20 cellular contexts compared by ENCODE assay signal in the genomic region with DNA sequence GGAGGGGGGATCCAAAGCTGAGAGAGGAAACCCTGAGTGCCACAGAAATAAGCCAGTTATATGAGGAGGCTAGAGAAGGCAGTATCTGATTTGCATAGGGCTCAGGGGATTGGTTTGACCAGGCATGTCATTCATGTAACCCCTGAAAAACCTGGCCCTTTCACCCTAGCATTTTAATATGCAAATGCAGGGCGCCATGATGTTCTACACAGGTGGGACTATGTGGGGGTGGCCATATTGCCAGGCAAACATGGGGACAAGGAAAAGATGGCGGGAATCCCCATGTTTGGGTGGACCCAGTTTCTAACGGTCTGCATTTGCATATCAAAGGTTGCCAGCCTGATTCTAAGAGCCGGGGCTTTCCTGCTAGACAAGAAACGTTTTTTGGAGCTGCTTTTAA. TPM values are rescaled to one million over a fixed set of nuclear protein-coding genes. Genes with fewer than 3 reads are reported as not detected.
A peak's percentile ranks its signal among the peaks of the same experiment; 100 is the strongest.
DNase-seq lines count a peak whose midpoint lies in the region; ATAC-seq and TF ChIP-seq lines count a peak whose summit lies in the region.
"Had no signal": no experiment of that assay in that cellular context is flagged by ENCODE, and none has a peak within 500 bp of the region (broad histone marks: within the 10 kb centered on the region; RNA-seq: fewer than 3 reads in every experiment).

No MANE protein-coding gene starts in this region.

- H3K4me1 Mint-ChIP-seq in activated CD8-positive, alpha-beta T cell treated with anti-CD3 and anti-CD28 coated beads for 36 hours (ENCODE audit: low read depth): peaks cover 8% of the 10 kb centered on the region
- H3K4me1 Mint-ChIP-seq in activated CD8-positive, alpha-beta T cell treated with anti-CD3 and anti-CD28 coated beads, Interleukin-2, amount 10 ng/mL, durations not matched to agents 7 days and 5 days (ENCODE audit: low read depth): no peaks in the 10 kb centered on the region
- H3K4me1 Mint-ChIP-seq in activated naive CD8-positive, alpha-beta T cell treated with anti-CD3 and anti-CD28 coated beads for 36 hours: no peaks in the 10 kb centered on the region
- peaks cover 41 to 75% of the 10 kb centered on the region in 2 donors for H3K4me1 Mint-ChIP-seq in stimulated activated naive B cell treated with anti-CD40 and anti-IgM and Interleukin-4, amounts not matched to agents 10 μg/mL and 1 μg/mL and 100 μg/mL, for 72 hours

- peak; percentile 37 for ATAC-seq in activated CD8-positive, alpha-beta T cell treated with anti-CD3 and anti-CD28 coated beads for 36 hours
- ATAC-seq in activated CD8-positive, alpha-beta T cell treated with anti-CD3 and anti-CD28 coated beads, Interleukin-2, amount 10 ng/mL, durations not matched to agents 7 days and 5 days: no peak
- ATAC-seq in stimulated activated naive B cell treated with anti-CD40 and anti-IgM and Interleukin-4, amounts not matched to agents 10 μg/mL and 1 μg/mL and 100 μg/mL, for 72 hours (replicated peaks): peak; percentile 79 to 80
- ATAC-seq in GM21717 (IDR thresholded peaks at IDR 0.05; ENCODE audit: unreplicated experiment): no peak
- ATAC-seq: A549 had no signal

- intact Hi-C loops in activated CD8-positive, alpha-beta T cell treated with anti-CD3 and anti-CD28 coated beads for 36 hours (cut with micrococcal nuclease): no loop called here

- H3K4me3 Mint-ChIP-seq in activated CD8-positive, alpha-beta T cell treated with anti-CD3 and anti-CD28 coated beads for 36 hours: no peak overlapping the region
- no peak overlapping the region for H3K4me3 Mint-ChIP-seq in activated CD8-positive, alpha-beta T cell treated with anti-CD3 and anti-CD28 coated beads, Interleukin-2, amount 10 ng/mL, durations not matched to agents 7 days and 5 days
- H3K4me3 Mint-ChIP-seq in activated naive CD8-positive, alpha-beta T cell treated with anti-CD3 and anti-CD28 coated beads for 36 hours: no peak overlapping the region
- H3K4me3 Mint-ChIP-seq in stimulated activated naive B cell treated with anti-CD40 and anti-IgM and Interleukin-4, amounts not matched to agents 10 μg/mL and 1 μg/mL and 100 μg/mL, for 72 hours: peak overlapping the region in 1 of 2 donors; percentile 44
- H3K4me3 Mint-ChIP-seq: nephron progenitor cell; stimulated activated naive CD8-positive, alpha-beta T cell treated with anti-CD3 and anti-CD28 coated beads, Interleukin-15, Interleukin-2, amounts not matched to agents 100 ng/mL and 50 ng/mL, for 24 hours had no signal

- POLR2A ChIA-PET in activated CD8-positive, alpha-beta T cell treated with anti-CD3 and anti-CD28 coated beads for 36 hours (lab: Charles Lee): interaction anchor here (1.1 kb wide), 1 partner anchor 14 kb away, joined by 3 read pairs; no protein-coding TSS in a partner anchor
- POLR2A ChIA-PET in activated CD8-positive, alpha-beta T cell treated with anti-CD3 and anti-CD28 coated beads, Interleukin-2, amount 10 ng/mL, durations not matched to agents 7 days and 5 days (lab: Charles Lee): no interaction called here

- peak; percentile 23 for DNase-seq in activated CD8-positive, alpha-beta T cell treated with anti-CD3 and anti-CD28 coated beads for 36 hours
- no peak for DNase-seq in activated CD8-positive, alpha-beta T cell treated with anti-CD3 and anti-CD28 coated beads, Interleukin-2, amount 10 ng/mL, durations not matched to agents 7 days and 5 days
- DNase-seq in Kasumi-1 (lab: John Stamatoyannopoulos, UW): peak; percentile 30 to 38
- peak; percentile 8 for DNase-seq in activated naive CD8-positive, alpha-beta T cell treated with anti-CD3 and anti-CD28 coated beads for 36 hours
- peak; percentile 63 for DNase-seq in stimulated activated naive B cell treated with anti-CD40 and anti-IgM and Interleukin-4, amounts not matched to agents 10 μg/mL and 1 μg/mL and 100 μg/mL, for 72 hours
- DNase-seq in NCI-H524 (lab: John Stamatoyannopoulos, UW): no peak
- DNase-seq in AG08395 (ENCODE audit: low spot score): no peak
- DNase-seq: activated CD4-positive, alpha-beta T cell treated with anti-CD3 and anti-CD28 coated beads for 1 hour; DMS79; dorsolateral prefrontal cortex; head of caudate nucleus; NCI-H2081; NCI-H774; nephron progenitor cell; uterus had no signal

- no peaks in the 10 kb centered on the region for H3K36me3 Mint-ChIP-seq in activated CD8-positive, alpha-beta T cell treated with anti-CD3 and anti-CD28 coated beads for 36 hours (ENCODE audit: low read depth)
- no peaks in the 10 kb centered on the region for H3K36me3 Mint-ChIP-seq in activated CD8-positive, alpha-beta T cell treated with anti-CD3 and anti-CD28 coated beads, Interleukin-2, amount 10 ng/mL, durations not matched to agents 7 days and 5 days (ENCODE audit: low read depth)
- H3K36me3 Mint-ChIP-seq in activated naive CD8-positive, alpha-beta T cell treated with anti-CD3 and anti-CD28 coated beads for 36 hours: no peaks in the 10 kb centered on the region
- peaks cover 37% of the 10 kb centered on the region in 2 donors for H3K36me3 Mint-ChIP-seq in stimulated activated naive B cell treated with anti-CD40 and anti-IgM and Interleukin-4, amounts not matched to agents 10 μg/mL and 1 μg/mL and 100 μg/mL, for 72 hours

- CTCF ChIA-PET in activated CD8-positive, alpha-beta T cell treated with anti-CD3 and anti-CD28 coated beads for 36 hours (lab: Charles Lee): no interaction called here
- CTCF ChIA-PET in activated CD8-positive, alpha-beta T cell treated with anti-CD3 and anti-CD28 coated beads, Interleukin-2, amount 10 ng/mL, durations not matched to agents 7 days and 5 days (lab: Charles Lee): interaction anchor here (1.3 kb wide), 1 partner anchor 84 kb away, joined by 4 read pairs; no protein-coding TSS in a partner anchor

- peaks cover 3% of the 10 kb centered on the region for H3K27me3 Mint-ChIP-seq in activated CD8-positive, alpha-beta T cell treated with anti-CD3 and anti-CD28 coated beads for 36 hours
- peaks cover 3% of the 10 kb centered on the region for H3K27me3 Mint-ChIP-seq in activated CD8-positive, alpha-beta T cell treated with anti-CD3 and anti-CD28 coated beads, Interleukin-2, amount 10 ng/mL, durations not matched to agents 7 days and 5 days (ENCODE audit: low read depth)
- H3K27me3 Mint-ChIP-seq in activated naive CD8-positive, alpha-beta T cell treated with anti-CD3 and anti-CD28 coated beads for 36 hours: peaks cover 9% of the 10 kb centered on the region
- H3K27me3 Mint-ChIP-seq in stimulated activated naive B cell treated with anti-CD40 and anti-IgM and Interleukin-4, amounts not matched to agents 10 μg/mL and 1 μg/mL and 100 μg/mL, for 72 hours: peaks cover 0 to 7% of the 10 kb centered on the region in 2 donors

- no peak for TF ChIP-seq CTCF in activated CD8-positive, alpha-beta T cell treated with anti-CD3 and anti-CD28 coated beads for 36 hours (IDR thresholded peaks at IDR 0.05)

- H3K27ac Mint-ChIP-seq in activated CD8-positive, alpha-beta T cell treated with anti-CD3 and anti-CD28 coated beads for 36 hours: no peak overlapping the region
- H3K27ac Mint-ChIP-seq in activated CD8-positive, alpha-beta T cell treated with anti-CD3 and anti-CD28 coated beads, Interleukin-2, amount 10 ng/mL, durations not matched to agents 7 days and 5 days: no peak overlapping the region
- H3K27ac Mint-ChIP-seq in activated naive CD8-positive, alpha-beta T cell treated with anti-CD3 and anti-CD28 coated beads for 36 hours: no peak overlapping the region
- H3K27ac Mint-ChIP-seq in stimulated activated naive B cell treated with anti-CD40 and anti-IgM and Interleukin-4, amounts not matched to agents 10 μg/mL and 1 μg/mL and 100 μg/mL, for 72 hours: peak overlapping the region; percentile 91
- H3K27ac Mint-ChIP-seq: nephron progenitor cell had no signal

- H3K9me3 Mint-ChIP-seq in activated CD8-positive, alpha-beta T cell treated with anti-CD3 and anti-CD28 coated beads for 36 hours: no peaks in the 10 kb centered on the region
- H3K9me3 Mint-ChIP-seq in activated CD8-positive, alpha-beta T cell treated with anti-CD3 and anti-CD28 coated beads, Interleukin-2, amount 10 ng/mL, durations not matched to agents 7 days and 5 days (ENCODE audit: insufficient read depth): no peaks in the 10 kb centered on the region
- no peaks in the 10 kb centered on the region for H3K9me3 Mint-ChIP-seq in activated naive CD8-positive, alpha-beta T cell treated with anti-CD3 and anti-CD28 coated beads for 36 hours
- peaks cover 2 to 5% of the 10 kb centered on the region in 2 donors for H3K9me3 Mint-ChIP-seq in stimulated activated naive B cell treated with anti-CD40 and anti-IgM and Interleukin-4, amounts not matched to agents 10 μg/mL and 1 μg/mL and 100 μg/mL, for 72 hours
- H3K9me3 Mint-ChIP-seq: stimulated activated naive CD8-positive, alpha-beta T cell treated with anti-CD3 and anti-CD28 coated beads, Interleukin-15, Interleukin-2, amounts not matched to agents 100 ng/mL and 50 ng/mL, for 24 hours had no signal

RNA-seq across cellular contexts. Expression of a gene that starts 27.2 kb away (rescaled TPM):
- total RNA-seq in activated CD8-positive, alpha-beta T cell treated with anti-CD3 and anti-CD28 coated beads for 36 hours: under 1 TPM; 0.16 to 0.29 TPM
- total RNA-seq in activated CD8-positive, alpha-beta T cell treated with anti-CD3 and anti-CD28 coated beads, Interleukin-2, amount 10 ng/mL, durations not matched to agents 7 days and 5 days: 1 to 10 TPM; 1.4 TPM
- under 1 TPM; 0.14 to 0.31 TPM for total RNA-seq in activated naive CD8-positive, alpha-beta T cell treated with anti-CD3 and anti-CD28 coated beads for 36 hours
- total RNA-seq: HT1080, RPMI7951 had no signal

Comparison
In these comparisons a context has a peak if more than half of its experiments do, and no peak if none do; other contexts are left out.
1. ATAC-seq: peak in activated CD8-positive, alpha-beta T cell treated with anti-CD3 and anti-CD28 coated beads for 36 hours (single experiment) and stimulated activated naive B cell treated with anti-CD40 and anti-IgM and Interleukin-4, amounts not matched to agents 10 μg/mL and 1 μg/mL and 100 μg/mL, for 72 hours (2 of 2); none in activated CD8-positive, alpha-beta T cell treated with anti-CD3 and anti-CD28 coated beads, Interleukin-2, amount 10 ng/mL, durations not matched to agents 7 days and 5 days (single experiment) and GM21717 (single experiment).
2. DNase-seq: peak in activated CD8-positive, alpha-beta T cell treated with anti-CD3 and anti-CD28 coated beads for 36 hours (single experiment), Kasumi-1 (2 of 2), activated naive CD8-positive, alpha-beta T cell treated with anti-CD3 and anti-CD28 coated beads for 36 hours (single experiment) and stimulated activated naive B cell treated with anti-CD40 and anti-IgM and Interleukin-4, amounts not matched to agents 10 μg/mL and 1 μg/mL and 100 μg/mL, for 72 hours (single experiment); none in activated CD8-positive, alpha-beta T cell treated with anti-CD3 and anti-CD28 coated beads, Interleukin-2, amount 10 ng/mL, durations not matched to agents 7 days and 5 days (single experiment), NCI-H524 (0 of 2) and AG08395 (single experiment).